In the genomic region with DNA sequence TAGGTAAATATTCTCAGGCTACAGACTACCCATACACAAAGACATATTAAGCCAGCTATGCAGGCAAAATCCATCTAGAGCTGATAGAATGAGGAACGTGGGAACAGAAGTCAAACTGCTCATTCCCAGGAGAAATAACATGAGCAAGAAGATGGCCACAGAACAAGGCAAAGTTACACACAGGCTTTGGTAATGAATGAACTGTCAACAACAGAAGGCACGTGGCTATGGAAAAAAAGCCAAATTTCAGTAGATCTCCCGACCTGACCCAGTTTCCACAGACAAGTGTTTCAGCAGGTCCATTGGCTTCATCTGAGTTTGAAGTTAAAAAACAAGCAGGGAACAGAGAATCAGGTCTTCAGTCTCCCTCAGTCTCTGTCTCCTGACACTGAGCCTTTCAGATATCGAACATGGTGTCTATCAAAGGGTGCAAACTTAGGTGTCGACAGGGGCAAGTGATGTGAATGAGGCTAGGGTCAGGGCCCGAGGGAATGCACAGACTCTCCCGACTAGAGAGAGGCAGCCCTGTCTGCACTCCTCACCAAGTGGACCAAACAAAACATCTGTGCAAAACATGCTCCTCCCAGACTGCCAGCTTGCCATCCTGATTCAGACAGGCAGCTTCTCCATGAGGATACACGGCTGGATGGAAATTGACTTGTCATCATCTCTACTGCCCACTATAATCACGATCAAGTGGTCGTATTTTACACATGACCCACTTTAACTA, we compare ENCODE assay signal across 25 cellular contexts. TPM values are rescaled to one million over a fixed set of nuclear protein-coding genes. Genes with fewer than 3 reads are reported as not detected.
DNase-seq lines count a peak whose midpoint lies in the region; ATAC-seq and TF ChIP-seq lines count a peak whose summit lies in the region.
"Had no signal": no experiment of that assay in that cellular context is flagged by ENCODE, and none has a peak within 500 bp of the region (broad histone marks: within the 10 kb centered on the region; RNA-seq: fewer than 3 reads in every experiment).

No MANE protein-coding gene starts in this region.

- DNase-seq in G401 (ENCODE audit: low spot score) (peak; percentile 60), heart right ventricle (no peak), sciatic nerve (ENCODE audit: low spot score) (no peak), NCI-H2196 treated with DMSO at 0.1 percent for 48 hours (lab: John Stamatoyannopoulos, UW; ENCODE audit: unreplicated experiment) (no peak)
- no peak for DNase-seq in activated naive CD8-positive, alpha-beta T cell treated with anti-CD3 and anti-CD28 coated beads for 36 hours
- DNase-seq in activated CD4-positive, alpha-beta T cell treated with anti-CD3 and anti-CD28 coated beads, Interleukin-2, amount 10 ng/mL, durations not matched to agents 7 days and 5 days, result no peak
- DNase-seq: activated CD4-positive, CD25-positive, alpha-beta regulatory T cell treated with anti-CD3 and anti-CD28 coated beads, Interleukin-2, amount 50 U/mL, for 72 hours; activated gamma-delta T cell; COR-L47; cortex of kidney; endodermal cell; GF-D8; H9; natural killer cell; NCI-H1436 treated with DMSO at 0.1 percent for 48 hours; NCI-H2171; NCI-H526 treated with DMSO at 0.1 percent for 48 hours; Peyer's patch; stimulated activated CD4-positive, alpha-beta T cell treated with anti-CD3 and anti-CD28 coated beads, Interleukin-12 subunit alpha, Interleukin-12 subunit beta, amount 100 ng/mL, for 4 hours; stimulated activated CD4-positive, alpha-beta T cell treated with anti-CD3 and anti-CD28 coated beads, Interleukin-4, amount 100 ng/mL, for 24 hours; stimulated activated naive CD8-positive, alpha-beta T cell treated with anti-CD3 and anti-CD28 coated beads, Interleukin-15, Interleukin-2, amounts not matched to agents 100 U/mL and 50 U/mL, for 24 hours; T-helper 1 cell had no signal

- H3K9me3 ChIP-seq in heart right ventricle, result no peaks in the 10 kb centered on the region
- H3K9me3 ChIP-seq: esophagus muscularis mucosa, Peyer's patch had no signal

- no peaks in the 10 kb centered on the region for H3K9me3 Mint-ChIP-seq in activated naive CD8-positive, alpha-beta T cell treated with anti-CD3 and anti-CD28 coated beads for 36 hours
- H3K9me3 Mint-ChIP-seq in activated CD4-positive, alpha-beta T cell treated with anti-CD3 and anti-CD28 coated beads, Interleukin-2, amount 10 ng/mL, durations not matched to agents 7 days and 5 days, result no peaks in the 10 kb centered on the region
- H3K9me3 Mint-ChIP-seq: endodermal cell, H9, natural killer cell had no signal

- peaks cover 25% of the 10 kb centered on the region for H3K4me1 Mint-ChIP-seq in activated naive CD8-positive, alpha-beta T cell treated with anti-CD3 and anti-CD28 coated beads for 36 hours
- no peaks in the 10 kb centered on the region for H3K4me1 Mint-ChIP-seq in activated CD4-positive, alpha-beta T cell treated with anti-CD3 and anti-CD28 coated beads, Interleukin-2, amount 10 ng/mL, durations not matched to agents 7 days and 5 days

- H3K27ac ChIP-seq in heart right ventricle, result no peak overlapping the region
- H3K27ac ChIP-seq: Peyer's patch had no signal

- intact Hi-C loops in heart right ventricle (cut with DNase I), result loop anchor here in 1 of 10 donors (10.0 kb wide), 1 partner anchor 137 kb away; no protein-coding TSS in a partner anchor
- intact Hi-C loops in sciatic nerve (cut with DNase I), result no loop called here

- no peaks in the 10 kb centered on the region for H3K27me3 Mint-ChIP-seq in activated naive CD8-positive, alpha-beta T cell treated with anti-CD3 and anti-CD28 coated beads for 36 hours
- H3K27me3 Mint-ChIP-seq in activated CD4-positive, alpha-beta T cell treated with anti-CD3 and anti-CD28 coated beads, Interleukin-2, amount 10 ng/mL, durations not matched to agents 7 days and 5 days, result no peaks in the 10 kb centered on the region

- TF ChIP-seq CTCF in heart right ventricle (IDR thresholded peaks at IDR 0.05), result no peak

- H3K4me3 ChIP-seq in heart right ventricle, result no peak overlapping the region
- H3K4me3 ChIP-seq: esophagus muscularis mucosa, Peyer's patch had no signal

- H3K27ac Mint-ChIP-seq in activated naive CD8-positive, alpha-beta T cell treated with anti-CD3 and anti-CD28 coated beads for 36 hours, result peak overlapping the region; percentile 21
- H3K27ac Mint-ChIP-seq in activated CD4-positive, alpha-beta T cell treated with anti-CD3 and anti-CD28 coated beads, Interleukin-2, amount 10 ng/mL, durations not matched to agents 7 days and 5 days, result no peak overlapping the region
- H3K27ac Mint-ChIP-seq: endodermal cell, H9 had no signal

- no peak overlapping the region for H3K4me3 Mint-ChIP-seq in activated naive CD8-positive, alpha-beta T cell treated with anti-CD3 and anti-CD28 coated beads for 36 hours
- H3K4me3 Mint-ChIP-seq in activated CD4-positive, alpha-beta T cell treated with anti-CD3 and anti-CD28 coated beads, Interleukin-2, amount 10 ng/mL, durations not matched to agents 7 days and 5 days, result no peak overlapping the region
- H3K4me3 Mint-ChIP-seq: endodermal cell, H9, natural killer cell had no signal

- peaks cover 22% of the 10 kb centered on the region for H3K36me3 Mint-ChIP-seq in activated naive CD8-positive, alpha-beta T cell treated with anti-CD3 and anti-CD28 coated beads for 36 hours
- peaks cover 27% of the 10 kb centered on the region for H3K36me3 Mint-ChIP-seq in activated CD4-positive, alpha-beta T cell treated with anti-CD3 and anti-CD28 coated beads, Interleukin-2, amount 10 ng/mL, durations not matched to agents 7 days and 5 days (ENCODE audit: low read depth)

- peak in 5 of 8 donors; percentile 35 to 66 (median 58) for ATAC-seq in heart right ventricle
- ATAC-seq in sciatic nerve, result peak; percentile 79
- ATAC-seq in HG02759 (IDR thresholded peaks at IDR 0.05; ENCODE audit: unreplicated experiment), result no peak
- ATAC-seq: natural killer cell; stimulated activated naive CD8-positive, alpha-beta T cell treated with anti-CD3 and anti-CD28 coated beads, Interleukin-15, Interleukin-2, amounts not matched to agents 100 U/mL and 50 U/mL, for 24 hours had no signal

- H3K36me3 ChIP-seq in heart right ventricle, result peaks cover 0 to 76% (median 14%) of the 10 kb centered on the region in 9 donors

- 37 to 51% methylated on average over 10 of the region's 10 CpGs for WGBS in heart right ventricle, 2 donors

- H3K27me3 ChIP-seq in heart right ventricle, result no peaks in the 10 kb centered on the region
- H3K27me3 ChIP-seq: esophagus muscularis mucosa, Peyer's patch had no signal

- in situ Hi-C loops in G401 (cut with HindIII; ENCODE audit: low sequenced_read_pairs), result no loop called here

- H3K4me1 ChIP-seq in heart right ventricle, result peaks cover 0 to 13% (median 3%) of the 10 kb centered on the region in 9 donors
- H3K4me1 ChIP-seq: Peyer's patch had no signal

- POLR2A ChIA-PET in activated CD4-positive, alpha-beta T cell treated with anti-CD3 and anti-CD28 coated beads, Interleukin-2, amount 10 ng/mL, durations not matched to agents 7 days and 5 days (lab: Charles Lee), result no interaction called here

- CTCF ChIA-PET in activated CD4-positive, alpha-beta T cell treated with anti-CD3 and anti-CD28 coated beads, Interleukin-2, amount 10 ng/mL, durations not matched to agents 7 days and 5 days (lab: Charles Lee), result interaction anchor here (1.6 kb wide), 1 partner anchor 29 kb away, joined by 4 read pairs; no protein-coding TSS in a partner anchor

RNA-seq across cellular contexts. Expression of a gene that starts 25.9 kb away (rescaled TPM):
- not detected in 2 replicates for total RNA-seq in G401 (2014; rRNA removed; shearing (Covaris generic))
- not detected for total RNA-seq in activated naive CD8-positive, alpha-beta T cell treated with anti-CD3 and anti-CD28 coated beads for 36 hours
- under 1 TPM in 4 of 10 donors, not detected in 6; 0.17 to 0.38 (median 0.30) TPM for total RNA-seq in heart right ventricle
- polyA plus RNA-seq in heart right ventricle, result under 1 TPM; 0.03 to 0.15 TPM
- 0.31 TPM for total RNA-seq in sciatic nerve
- not detected for total RNA-seq in activated CD4-positive, alpha-beta T cell treated with anti-CD3 and anti-CD28 coated beads, Interleukin-2, amount 10 ng/mL, durations not matched to agents 7 days and 5 days
- total RNA-seq: endodermal cell, natural killer cell, SK-MEL-5 had no signal
